Comparison of ENCODE assay signal across 21 cellular contexts in genomic region chr2:281381-281780, GRCh38. TPM values are rescaled to one million over a fixed set of nuclear protein-coding genes. Genes with fewer than 3 reads are reported as not detected.
DNase-seq lines count a peak whose midpoint lies in the region; ATAC-seq, FAIRE-seq and TF ChIP-seq lines count a peak whose summit lies in the region.
"Had no signal": no experiment of that assay in that cellular context is flagged by ENCODE, and none has a peak within 500 bp of the region (broad histone marks: within the 10 kb centered on the region; RNA-seq: fewer than 3 reads in every experiment).

No MANE protein-coding gene starts in this region.

- H3K79me2 ChIP-seq in HepG2 (ENCODE audit: insufficient read depth, low read length): peaks cover 26% of the 10 kb centered on the region

- no peak overlapping the region for H3K4me3 Mint-ChIP-seq in activated CD4-positive, alpha-beta T cell treated with anti-CD3 and anti-CD28 coated beads, Interleukin-2, amount 10 ng/mL, durations not matched to agents 24 days and 14 days
- H3K4me3 Mint-ChIP-seq in CD8-positive, alpha-beta T cell: no peak overlapping the region
- H3K4me3 Mint-ChIP-seq: CD4-positive, alpha-beta T cell; HFFc6; IgD-negative memory B cell had no signal

- no peak overlapping the region for H2AFZ ChIP-seq in HepG2 (ENCODE audit: low read length)

- H3K9me3 Mint-ChIP-seq in activated CD4-positive, alpha-beta T cell treated with anti-CD3 and anti-CD28 coated beads, Interleukin-2, amount 10 ng/mL, durations not matched to agents 24 days and 14 days: no peaks in the 10 kb centered on the region
- H3K9me3 Mint-ChIP-seq in CD8-positive, alpha-beta T cell: no peaks in the 10 kb centered on the region
- H3K9me3 Mint-ChIP-seq: CD4-positive, alpha-beta T cell; HFFc6; IgD-negative memory B cell had no signal

- CTCF ChIA-PET in HepG2 (lab: Yijun Ruan, JAX; ENCODE audit: low intra/inter-chr PET ratio, low total read pairs): interaction anchor here (2.0 kb wide), 1 partner anchor 35 kb away, joined by 5 read pairs; no protein-coding TSS in a partner anchor
- CTCF ChIA-PET in CD8-positive, alpha-beta T cell (lab: Charles Lee): interaction anchor here (1.5 kb wide), 1 partner anchor 9 kb away, joined by 5 read pairs; no protein-coding TSS in a partner anchor

- DNase-seq in activated CD4-positive, alpha-beta T cell treated with anti-CD3 and anti-CD28 coated beads, Interleukin-2, amount 10 ng/mL, durations not matched to agents 24 days and 14 days: peak; percentile 32
- DNase-seq in activated CD4-positive, alpha-beta T cell treated with anti-CD3 and anti-CD28 coated beads for 4 hours: no peak
- DNase-seq in HepG2 (ENCODE audit: low spot score) (no peak), right lobe of liver (no peak), pancreas (no peak)
- DNase-seq in CD8-positive, alpha-beta T cell: no peak
- DNase-seq: AML-193; CD4-positive, alpha-beta T cell; DMS79 treated with DMSO at 0.1 percent for 48 hours; GF-D8; GOT3; H7; HFFc6 had no signal

- TF ChIP-seq POLR2A in HepG2 (IDR thresholded peaks at IDR 0.05; ENCODE audit: insufficient read depth in 1 of 2, low read depth in 2 of 2, low read length in 2 of 2) (peak; percentile 8 to 43; a peak in 2 of 4 replicates), right lobe of liver (IDR thresholded peaks at IDR 0.05) (no peak)

- TF ChIP-seq RAD21 in HepG2 (CRISPR knock-in tag; IDR thresholded peaks at IDR 0.05): no peak

- H3K4me2 ChIP-seq in HepG2 (ENCODE audit: low read depth, low read length): no peak overlapping the region
- H3K4me2 ChIP-seq: A549 had no signal

- 98% methylated on average over 9 of the region's 9 CpGs for whole genome bisulfite sequencing in HepG2 (ENCODE audit: low lambda C conversion rate)
- 94% methylated on average over 8 of the region's 9 CpGs for WGBS in right lobe of liver (ENCODE audit: insufficient coverage, low coverage, low lambda C conversion rate, missing lambda C conversion rate)
- 90 to 95% methylated on average over 9 of the region's 9 CpGs for WGBS in pancreas, 2 donors

- TF ChIP-seq EP300 in HepG2 (IDR thresholded peaks at IDR 0.05; ENCODE audit: low read depth in 2 of 2, low read length in 2 of 2): no peak
- no peak for TF ChIP-seq EP300 in HepG2 (CRISPR knock-in tag; IDR thresholded peaks at IDR 0.05; ENCODE audit: borderline replicate concordance)

- POLR2A ChIA-PET in HepG2 (lab: Yijun Ruan, JAX): interaction anchor here (1.2 to 1.3 kb wide), 2 partner anchors 105 to 106 kb away, joined by 4 to 5 read pairs; no protein-coding TSS in a partner anchor
- POLR2A ChIA-PET in CD8-positive, alpha-beta T cell (lab: Charles Lee): no interaction called here

- no peak for FAIRE-seq in HepG2 (lab: Jason Lieb, UNC)
- FAIRE-seq in pancreas (lab: Jason Lieb, UNC): no peak
- FAIRE-seq: A549, HTR-8/SVneo had no signal

- H3K4me1 ChIP-seq in HepG2 (ENCODE audit: insufficient read depth, low read length) (no peaks in the 10 kb centered on the region), right lobe of liver (peaks cover 0 to 7% (median 0%) of the 10 kb centered on the region in 4 donors), pancreas (peaks cover 21 to 45% (median 31%) of the 10 kb centered on the region in 3 donors)
- no peaks in the 10 kb centered on the region for H3K4me1 ChIP-seq in CD8-positive, alpha-beta T cell (ENCODE audit: insufficient read depth, low read length)

- no peaks in the 10 kb centered on the region for H3K4me1 Mint-ChIP-seq in activated CD4-positive, alpha-beta T cell treated with anti-CD3 and anti-CD28 coated beads, Interleukin-2, amount 10 ng/mL, durations not matched to agents 24 days and 14 days
- no peaks in the 10 kb centered on the region for H3K4me1 Mint-ChIP-seq in CD8-positive, alpha-beta T cell (ENCODE audit: low read depth)

- ATAC-seq in HepG2: no peak
- ATAC-seq in right lobe of liver: no peak
- no peak for ATAC-seq in pancreas
- no peak for ATAC-seq in HG02973 (IDR thresholded peaks at IDR 0.05; ENCODE audit: unreplicated experiment)
- no peak for ATAC-seq in CD8-positive, alpha-beta T cell
- ATAC-seq: A549, HCT116 had no signal

- H3K27me3 ChIP-seq in HepG2 (ENCODE audit: control insufficient read depth in 1 of 2, insufficient read depth in 2 of 2, low read length in 2 of 2) (no peaks in the 10 kb centered on the region), right lobe of liver (no peaks in the 10 kb centered on the region), pancreas (no peaks in the 10 kb centered on the region)
- H3K27me3 ChIP-seq in CD8-positive, alpha-beta T cell (ENCODE audit: insufficient read depth, low read length): no peaks in the 10 kb centered on the region

- peaks cover 2% of the 10 kb centered on the region; the same call in 1 of the 2 replicates for H4K20me1 ChIP-seq in HepG2 (ENCODE audit: insufficient read depth, low read length)

- H3K27ac Mint-ChIP-seq in activated CD4-positive, alpha-beta T cell treated with anti-CD3 and anti-CD28 coated beads, Interleukin-2, amount 10 ng/mL, durations not matched to agents 24 days and 14 days: no peak overlapping the region
- no peak overlapping the region for H3K27ac Mint-ChIP-seq in CD8-positive, alpha-beta T cell
- H3K27ac Mint-ChIP-seq: CD4-positive, alpha-beta T cell; HFFc6 had no signal

- H3K9ac ChIP-seq in HepG2 (ENCODE audit: insufficient read depth, low read depth, low read length): no peak overlapping the region

- TF ChIP-seq CTCF in HepG2 (CRISPR knock-in tag; IDR thresholded peaks at IDR 0.05) (no peak), right lobe of liver (IDR thresholded peaks at IDR 0.05) (no peak), pancreas (IDR thresholded peaks at IDR 0.05) (no peak)
- TF ChIP-seq CTCF in CD8-positive, alpha-beta T cell (IDR thresholded peaks at IDR 0.05): no peak

- H3K27ac ChIP-seq in HepG2 (ENCODE audit: extremely low read length, insufficient read depth, low read length) (no peak overlapping the region), right lobe of liver (no peak overlapping the region), pancreas (peak overlapping the region in 3 of 4 donors; percentile 9 to 63 (median 63))
- H3K27ac ChIP-seq in CD8-positive, alpha-beta T cell (ENCODE audit: low read depth, low read length): no peak overlapping the region
- H3K27ac ChIP-seq: 22Rv1, A549, C4-2B had no signal

- intact Hi-C loops in activated CD4-positive, alpha-beta T cell treated with anti-CD3 and anti-CD28 coated beads, Interleukin-2, amount 10 ng/mL, durations not matched to agents 24 days and 14 days (cut with micrococcal nuclease): no loop called here
- intact Hi-C loops in HepG2 (cut with micrococcal nuclease; ENCODE audit: unreplicated experiment) (no loop called here), right lobe of liver (cut with DNase I) (no loop called here), pancreas (cut with DNase I) (no loop called here)
- intact Hi-C loops in CD8-positive, alpha-beta T cell (cut with DNase I, micrococcal nuclease): no loop called here

- in situ Hi-C loops in HepG2 (cut with HindIII; ENCODE audit: extremely low pct_ligation_motif_present, low pct_unique_long_range_greater_than_20kb): no loop called here

- H3K36me3 ChIP-seq in HepG2 (replicated peaks in 1 of 2; ENCODE audit: control insufficient read depth in 1 of 2, insufficient read depth in 2 of 2, low read length in 2 of 2) (peaks cover 24 to 50% of the 10 kb centered on the region in 2 experiments), right lobe of liver (peaks cover 0 to 21% (median 10%) of the 10 kb centered on the region in 4 donors), pancreas (peaks cover 0 to 31% (median 29%) of the 10 kb centered on the region in 3 donors)
- peaks cover 17% of the 10 kb centered on the region for H3K36me3 ChIP-seq in CD8-positive, alpha-beta T cell (ENCODE audit: insufficient read depth, low read length)

- H3K36me3 Mint-ChIP-seq in activated CD4-positive, alpha-beta T cell treated with anti-CD3 and anti-CD28 coated beads, Interleukin-2, amount 10 ng/mL, durations not matched to agents 24 days and 14 days (ENCODE audit: low read depth): peaks cover 47% of the 10 kb centered on the region
- peaks cover 56% of the 10 kb centered on the region for H3K36me3 Mint-ChIP-seq in CD8-positive, alpha-beta T cell

- H3K27me3 Mint-ChIP-seq in activated CD4-positive, alpha-beta T cell treated with anti-CD3 and anti-CD28 coated beads, Interleukin-2, amount 10 ng/mL, durations not matched to agents 24 days and 14 days: peaks cover 14% of the 10 kb centered on the region
- H3K27me3 Mint-ChIP-seq in CD8-positive, alpha-beta T cell (ENCODE audit: low read depth): peaks cover 2% of the 10 kb centered on the region

- H3K4me3 ChIP-seq in HepG2 (replicated peaks in 1 of 3; ENCODE audit: insufficient read depth in 1 of 3, low read depth in 2 of 3, low read length in 3 of 3) (no peak overlapping the region), right lobe of liver (no peak overlapping the region), pancreas (no peak overlapping the region)
- no peak overlapping the region for H3K4me3 ChIP-seq in CD8-positive, alpha-beta T cell (ENCODE audit: low read depth, low read length)
- H3K4me3 ChIP-seq: A549 had no signal

- BruUV-seq in HepG2 (replicated peaks; lab: Mats Ljungman, UMichigan): no TSS peak

- H3K9me3 ChIP-seq in HepG2 (ENCODE audit: low read length): no peaks in the 10 kb centered on the region
- no peaks in the 10 kb centered on the region for H3K9me3 ChIP-seq in right lobe of liver
- no peaks in the 10 kb centered on the region for H3K9me3 ChIP-seq in pancreas
- H3K9me3 ChIP-seq in CD8-positive, alpha-beta T cell (ENCODE audit: low read length): no peaks in the 10 kb centered on the region
- H3K9me3 ChIP-seq: A549 had no signal

RNA-seq across cellular contexts. Expression of gene ALKAL2, which starts 6.5 kb away (rescaled TPM):
- total RNA-seq in activated CD4-positive, alpha-beta T cell treated with anti-CD3 and anti-CD28 coated beads, Interleukin-2, amount 10 ng/mL, durations not matched to agents 24 days and 14 days: 0.28 and 0.33 TPM in 2 replicates
- total RNA-seq in HepG2 (2016; rRNA removed; fragmentation: Illumina TruSeq; extraction: Trizol) (0.22 TPM in 1 of 2 replicates, not detected in the other), right lobe of liver (1 to 10 TPM in 4 of 6 experiments, under 1 TPM in 2; 0.49 to 2.9 (median 1.0) TPM), pancreas (10 to 100 TPM; 21.2 to 50.6 (median 32.9) TPM)
- total RNA-seq in HepG2 (2016; cell fraction: cytosol; rRNA removed; fragmentation: Illumina TruSeq; extraction: Trizol; ENCODE audit: low read depth): not detected in 2 replicates
- total RNA-seq in HepG2 (2016; cell fraction: insoluble cytoplasmic fraction; rRNA removed; fragmentation: Illumina TruSeq; extraction: Trizol): 0.22 TPM in 1 of 2 replicates, not detected in the other
- 0.77 and 0.93 TPM in 2 replicates for total RNA-seq in HepG2 (2016; cell fraction: membrane; rRNA removed; fragmentation: Illumina TruSeq; extraction: Trizol)
- total RNA-seq in HepG2 (2016; cell fraction: nucleus; rRNA removed; fragmentation: Illumina TruSeq; extraction: Trizol): not detected in 2 replicates
- polyA plus RNA-seq in HepG2 (2011; rRNA removed) (1.7 and 2.9 TPM in 2 replicates), pancreas (10 to 100 TPM; 66.9 to 93.6 TPM)
- polyA plus RNA-seq in HepG2 (2011; cell fraction: cytosol; rRNA removed): 0.89 and 1.5 TPM in 2 replicates
- polyA plus RNA-seq in HepG2 (2011; cell fraction: nucleus; rRNA removed): 0.82 and 1.1 TPM in 2 replicates
- 1.5 and 2.3 TPM in 2 replicates for polyA plus RNA-seq in HepG2 (2012)
- polyA plus RNA-seq in HepG2 (2016; cell fraction: cytosol; fragmentation: Illumina TruSeq; extraction: Trizol; ENCODE audit: low read depth): 0.12 and 0.19 TPM in 2 replicates
- polyA plus RNA-seq in HepG2 (2016; cell fraction: insoluble cytoplasmic fraction; fragmentation: Illumina TruSeq; extraction: Trizol; ENCODE audit: low read depth): 0.35 TPM in 1 of 2 replicates, not detected in the other
- 0.22 and 0.45 TPM in 2 replicates for polyA plus RNA-seq in HepG2 (2016; cell fraction: membrane; fragmentation: Illumina TruSeq; extraction: Trizol; ENCODE audit: low read depth)
- 0.72 and 1.0 TPM in 2 replicates for polyA plus RNA-seq in HepG2 (2016; cell fraction: nucleus; fragmentation: Illumina TruSeq; extraction: Trizol; ENCODE audit: insufficient read depth, low read depth)
- polyA minus RNA-seq in HepG2 (2011; rRNA and poly(A)+ RNA removed; ENCODE audit: low replicate concordance): not detected in 2 replicates
- polyA minus RNA-seq in HepG2 (2011; cell fraction: cytosol; rRNA and poly(A)+ RNA removed): 0.59 TPM in 1 of 2 replicates, not detected in the other
- polyA minus RNA-seq in HepG2 (2011; cell fraction: nucleus; rRNA and poly(A)+ RNA removed): 1.4 and 1.5 TPM in 2 replicates
- total RNA-seq in CD8-positive, alpha-beta T cell: under 1 TPM in 1 of 2 experiments, not detected in 1; 0.22 TPM
- total RNA-seq: CD4-positive, alpha-beta T cell; HFFc6 had no signal
- polyA plus RNA-seq: A549, BJ had no signal

RNA-seq across cellular contexts. Expression of gene ACP1, which starts 16.6 kb away (rescaled TPM):
- 124 and 127 TPM in 2 replicates for total RNA-seq in activated CD4-positive, alpha-beta T cell treated with anti-CD3 and anti-CD28 coated beads, Interleukin-2, amount 10 ng/mL, durations not matched to agents 24 days and 14 days
- total RNA-seq in HepG2 (2016; rRNA removed; fragmentation: Illumina TruSeq; extraction: Trizol) (246 and 290 TPM in 2 replicates), right lobe of liver (10 to 100 TPM; 52.1 to 72.1 (median 60.3) TPM), pancreas (10 to 100 TPM; 41.6 to 59.1 (median 45.3) TPM)
- total RNA-seq in HepG2 (2016; cell fraction: cytosol; rRNA removed; fragmentation: Illumina TruSeq; extraction: Trizol; ENCODE audit: low read depth): 198 and 234 TPM in 2 replicates
- total RNA-seq in HepG2 (2016; cell fraction: insoluble cytoplasmic fraction; rRNA removed; fragmentation: Illumina TruSeq; extraction: Trizol): 252 and 306 TPM in 2 replicates
- total RNA-seq in HepG2 (2016; cell fraction: membrane; rRNA removed; fragmentation: Illumina TruSeq; extraction: Trizol): 319 and 324 TPM in 2 replicates
- total RNA-seq in HepG2 (2016; cell fraction: nucleus; rRNA removed; fragmentation: Illumina TruSeq; extraction: Trizol): 159 and 173 TPM in 2 replicates
- polyA plus RNA-seq in HepG2 (2011; rRNA removed) (280 and 348 TPM in 2 replicates), pancreas (10 to 100 TPM; 34.9 to 74.2 TPM)
- polyA plus RNA-seq in HepG2 (2011; cell fraction: cytosol; rRNA removed): 192 and 226 TPM in 2 replicates
- polyA plus RNA-seq in HepG2 (2011; cell fraction: nucleus; rRNA removed): 139 and 154 TPM in 2 replicates
- 301 and 382 TPM in 2 replicates for polyA plus RNA-seq in HepG2 (2012)
- polyA plus RNA-seq in HepG2 (2016; cell fraction: cytosol; fragmentation: Illumina TruSeq; extraction: Trizol; ENCODE audit: low read depth): 328 and 393 TPM in 2 replicates
- 381 and 406 TPM in 2 replicates for polyA plus RNA-seq in HepG2 (2016; cell fraction: insoluble cytoplasmic fraction; fragmentation: Illumina TruSeq; extraction: Trizol; ENCODE audit: low read depth)
- 353 and 372 TPM in 2 replicates for polyA plus RNA-seq in HepG2 (2016; cell fraction: membrane; fragmentation: Illumina TruSeq; extraction: Trizol; ENCODE audit: low read depth)
- 287 and 295 TPM in 2 replicates for polyA plus RNA-seq in HepG2 (2016; cell fraction: nucleus; fragmentation: Illumina TruSeq; extraction: Trizol; ENCODE audit: insufficient read depth, low read depth)
- polyA minus RNA-seq in HepG2 (2011; rRNA and poly(A)+ RNA removed; ENCODE audit: low replicate concordance): 137 and 198 TPM in 2 replicates
- polyA minus RNA-seq in HepG2 (2011; cell fraction: cytosol; rRNA and poly(A)+ RNA removed): 154 and 160 TPM in 2 replicates
- polyA minus RNA-seq in HepG2 (2011; cell fraction: nucleus; rRNA and poly(A)+ RNA removed): 316 and 328 TPM in 2 replicates
- 100 to 1,000 TPM in 1 of 2 experiments, 10 to 100 TPM in 1; 94.1 to 103 TPM for total RNA-seq in CD8-positive, alpha-beta T cell

RNA-seq across cellular contexts. Expression of gene SH3YL1, which starts 17.5 kb away (rescaled TPM):
- total RNA-seq in activated CD4-positive, alpha-beta T cell treated with anti-CD3 and anti-CD28 coated beads, Interleukin-2, amount 10 ng/mL, durations not matched to agents 24 days and 14 days: 17.4 and 17.7 TPM in 2 replicates
- total RNA-seq in HepG2 (2016; rRNA removed; fragmentation: Illumina TruSeq; extraction: Trizol): 8.8 and 13.0 TPM in 2 replicates
- total RNA-seq in HepG2 (2016; cell fraction: cytosol; rRNA removed; fragmentation: Illumina TruSeq; extraction: Trizol; ENCODE audit: low read depth): 4.1 and 4.9 TPM in 2 replicates
- total RNA-seq in HepG2 (2016; cell fraction: insoluble cytoplasmic fraction; rRNA removed; fragmentation: Illumina TruSeq; extraction: Trizol): 8.7 and 10.6 TPM in 2 replicates
- 6.5 and 8.7 TPM in 2 replicates for total RNA-seq in HepG2 (2016; cell fraction: membrane; rRNA removed; fragmentation: Illumina TruSeq; extraction: Trizol)
- total RNA-seq in HepG2 (2016; cell fraction: nucleus; rRNA removed; fragmentation: Illumina TruSeq; extraction: Trizol): 19.0 and 22.6 TPM in 2 replicates
- 38.1 and 48.2 TPM in 2 replicates for polyA plus RNA-seq in HepG2 (2011; rRNA removed)
- 22.1 and 28.8 TPM in 2 replicates for polyA plus RNA-seq in HepG2 (2011; cell fraction: cytosol; rRNA removed)
- polyA plus RNA-seq in HepG2 (2011; cell fraction: nucleus; rRNA removed): 105 and 110 TPM in 2 replicates
- polyA plus RNA-seq in HepG2 (2012): 34.7 and 61.3 TPM in 2 replicates
- 3.9 and 4.4 TPM in 2 replicates for polyA plus RNA-seq in HepG2 (2016; cell fraction: cytosol; fragmentation: Illumina TruSeq; extraction: Trizol; ENCODE audit: low read depth)
- 12.2 TPM in 2 replicates for polyA plus RNA-seq in HepG2 (2016; cell fraction: insoluble cytoplasmic fraction; fragmentation: Illumina TruSeq; extraction: Trizol; ENCODE audit: low read depth)
- 6.9 and 8.4 TPM in 2 replicates for polyA plus RNA-seq in HepG2 (2016; cell fraction: membrane; fragmentation: Illumina TruSeq; extraction: Trizol; ENCODE audit: low read depth)
- polyA plus RNA-seq in HepG2 (2016; cell fraction: nucleus; fragmentation: Illumina TruSeq; extraction: Trizol; ENCODE audit: insufficient read depth, low read depth): 34.5 and 42.6 TPM in 2 replicates
- polyA minus RNA-seq in HepG2 (2011; rRNA and poly(A)+ RNA removed; ENCODE audit: low replicate concordance): 8.2 and 18.1 TPM in 2 replicates
- polyA minus RNA-seq in HepG2 (2011; cell fraction: cytosol; rRNA and poly(A)+ RNA removed): 10.2 and 13.8 TPM in 2 replicates
- polyA minus RNA-seq in HepG2 (2011; cell fraction: nucleus; rRNA and poly(A)+ RNA removed): 143 and 147 TPM in 2 replicates
- 10 to 100 TPM in 2 of 6 experiments, 1 to 10 TPM in 4; 5.9 to 23.0 (median 8.7) TPM for total RNA-seq in right lobe of liver
- 100 to 1,000 TPM in 4 of 6 donors, 10 to 100 TPM in 2; 63.7 to 134 (median 118) TPM for total RNA-seq in pancreas
- 100 to 1,000 TPM; 110 to 162 TPM for polyA plus RNA-seq in pancreas
- 10 to 100 TPM; 60.6 to 61.6 TPM for total RNA-seq in CD8-positive, alpha-beta T cell

Comparison
In these comparisons a context has a peak if more than half of its experiments do, and no peak if none do; other contexts are left out.
1. H3K27ac ChIP-seq: peak in pancreas (3 of 4); none in HepG2 (single experiment), right lobe of liver (0 of 3) and CD8-positive, alpha-beta T cell (single experiment).
2. RNA of gene ALKAL2, which starts 6.5 kb away (total RNA-seq): 21.2 to 50.6 TPM in pancreas; 0.49 to 2.9 TPM in right lobe of liver, 0.28 to 0.33 TPM in activated CD4-positive, alpha-beta T cell treated with anti-CD3 and anti-CD28 coated beads, Interleukin-2, amount 10 ng/mL, durations not matched to agents 24 days and 14 days, 0.22 to 0.93 TPM in HepG2 and 0.22 TPM in CD8-positive, alpha-beta T cell; every median in the first group is over 4 times any median in the second.